In genomic region chr1:25369241-25369640, GRCh38 we compare ENCODE assay signal across 1 cellular context.
TF ChIP-seq lines count a peak whose summit lies in the region.

No MANE protein-coding gene starts in this region.

TF ChIP-seq in WTC11, 78 proteins besides CTCF, POLR2A, EP300 and RAD21 (continued from another document):
- TF ChIP-seq ZNF425 (CRISPR knock-in tag; conservative IDR thresholded peaks at IDR 0.05) (no peak), GTF2I (CRISPR knock-in tag; conservative IDR thresholded peaks at IDR 0.05) (no peak), ZNF281 (CRISPR knock-in tag; IDR thresholded peaks at IDR 0.05) (no peak), CDX4 (CRISPR knock-in tag; IDR thresholded peaks at IDR 0.05; ENCODE audit: borderline replicate concordance) (no peak), ZNF138 (CRISPR knock-in tag; conservative IDR thresholded peaks at IDR 0.05) (no peak), SOX15 (CRISPR knock-in tag; IDR thresholded peaks at IDR 0.05) (no peak), CREB1 (CRISPR knock-in tag; IDR thresholded peaks at IDR 0.05) (no peak), PRDM15 (CRISPR knock-in tag; IDR thresholded peaks at IDR 0.05) (no peak)
